In genomic region chr19:46073268-46073922, GRCh38 we compare ENCODE assay signal across 27 cellular contexts. TPM values are rescaled to one million over a fixed set of nuclear protein-coding genes. Genes with fewer than 3 reads are reported as not detected.
A peak's percentile ranks its signal among the peaks of the same experiment; 100 is the strongest.
DNase-seq lines count a peak whose midpoint lies in the region; ATAC-seq and TF ChIP-seq lines count a peak whose summit lies in the region.
"Had no signal": no experiment of that assay in that cellular context is flagged by ENCODE, and none has a peak within 500 bp of the region (broad histone marks: within the 10 kb centered on the region; RNA-seq: fewer than 3 reads in every experiment).

No MANE protein-coding gene starts in this region.

- no peak overlapping the region for H3K4me3 ChIP-seq in ovary
- H3K4me3 ChIP-seq: K562, right atrium auricular region, transverse colon had no signal

- DNase-seq in Daoy (ENCODE audit: low read depth) (peak; percentile 21), LHCN-M2 (ENCODE audit: low read depth) (peak; percentile 12), SW480 (ENCODE audit: low spot score) (peak; percentile 48), iris pigment epithelial cell (ENCODE audit: low read depth) (peak; percentile 36), superior temporal gyrus (ENCODE audit: extremely low spot score) (no peak), ovary (no peak), NCI-H69 (lab: John Stamatoyannopoulos, UW) (no peak)
- DNase-seq: activated CD4-positive, alpha-beta T cell treated with anti-CD3 and anti-CD28 coated beads, Interleukin-2, amount 50 U/mL, for 48 hours; activated CD4-positive, CD25-positive, alpha-beta regulatory T cell; activated CD8-positive, alpha-beta memory T cell treated with anti-CD3 and anti-CD28 coated beads, Interleukin-2, amount 50 U/mL, for 48 hours; activated naive CD8-positive, alpha-beta T cell treated with anti-CD3 and anti-CD28 coated beads, Interleukin-2, amount 10 ng/mL, durations not matched to agents 7 days and 5 days; cortex of kidney; endodermal cell; H9; naive B cell; NCI-H187; NCI-H774; occipital lobe; stimulated activated CD4-positive, alpha-beta T cell treated with anti-CD3 and anti-CD28 coated beads, Interleukin-12 subunit alpha, Interleukin-12 subunit beta, amount 100 ng/mL, for 4 hours; stimulated activated CD4-positive, alpha-beta T cell treated with anti-CD3 and anti-CD28 coated beads, Interleukin-4, amount 100 ng/mL, for 4 hours; transverse colon had no signal

- H3K9me3 ChIP-seq in ovary = no peaks in the 10 kb centered on the region
- H3K9me3 ChIP-seq: transverse colon had no signal

- TF ChIP-seq EP300 in ovary (IDR thresholded peaks at IDR 0.05) = no peak

- H3K36me3 ChIP-seq in ovary = no peaks in the 10 kb centered on the region
- H3K36me3 ChIP-seq: right atrium auricular region, transverse colon had no signal

- H3K4me1 ChIP-seq in ovary (ENCODE audit: insufficient read depth) = peaks cover 3% of the 10 kb centered on the region

- ATAC-seq in GM21515 (IDR thresholded peaks at IDR 0.05; ENCODE audit: unreplicated experiment) = no peak
- ATAC-seq: K562 had no signal

- no peak for TF ChIP-seq CTCF in ovary (IDR thresholded peaks at IDR 0.05)

- intact Hi-C loops in ovary (cut with DNase I) = no loop called here

- peaks cover 3% of the 10 kb centered on the region for H3K27me3 ChIP-seq in ovary

- WGBS in ovary, 3 donors = 81 to 91% (median 86%) methylated on average over 3 of the region's 3 CpGs

- H3K27ac ChIP-seq in ovary = no peak overlapping the region
- H3K27ac ChIP-seq: C4-2B, right atrium auricular region, transverse colon had no signal

- TF ChIP-seq POLR2A in ovary (IDR thresholded peaks at IDR 0.05) = no peak

RNA-seq across cellular contexts. Expression of gene IGFL4, which starts 32.6 kb away (rescaled TPM):
- total RNA-seq in Daoy (2014; rRNA removed; shearing (Covaris generic)) = not detected in 2 replicates
- total RNA-seq in LHCN-M2 (2014; rRNA removed) (not detected in 2 replicates), ovary (not detected)
- not detected for polyA plus RNA-seq in LHCN-M2 (2012)
- not detected for polyA plus RNA-seq in ovary
- total RNA-seq: activated naive CD8-positive, alpha-beta T cell treated with anti-CD3 and anti-CD28 coated beads, Interleukin-2, amount 10 ng/mL, durations not matched to agents 7 days and 5 days; fibroblast of lung; K562; right atrium auricular region; transverse colon had no signal
- polyA plus RNA-seq: AG04450, fibroblast of lung, K562 had no signal

RNA-seq across cellular contexts. Expression of gene PGLYRP1, which starts 50.5 kb away (rescaled TPM):
- total RNA-seq in Daoy (2014; rRNA removed; shearing (Covaris generic)) = not detected in 2 replicates
- total RNA-seq in LHCN-M2 (2014; rRNA removed) (not detected in 2 replicates), ovary (not detected)
- polyA plus RNA-seq in LHCN-M2 (2012) = not detected
- polyA plus RNA-seq in ovary = not detected
- total RNA-seq: activated naive CD8-positive, alpha-beta T cell treated with anti-CD3 and anti-CD28 coated beads, Interleukin-2, amount 10 ng/mL, durations not matched to agents 7 days and 5 days; endodermal cell; fibroblast of lung; H9; K562; occipital lobe; right atrium auricular region; transverse colon had no signal
- polyA plus RNA-seq: AG04450, fibroblast of lung, K562 had no signal

RNA-seq across cellular contexts. Expression of gene IGFL3, which starts 51.1 kb away (rescaled TPM):
- not detected in 2 replicates for total RNA-seq in Daoy (2014; rRNA removed; shearing (Covaris generic))
- total RNA-seq in LHCN-M2 (2014; rRNA removed) (0.40 TPM in 1 of 2 replicates, not detected in the other), ovary (not detected)
- not detected for polyA plus RNA-seq in LHCN-M2 (2012)
- polyA plus RNA-seq in ovary = not detected
- total RNA-seq: activated naive CD8-positive, alpha-beta T cell treated with anti-CD3 and anti-CD28 coated beads, Interleukin-2, amount 10 ng/mL, durations not matched to agents 7 days and 5 days; fibroblast of lung; H9; K562; occipital lobe; right atrium auricular region; transverse colon had no signal
- polyA plus RNA-seq: AG04450, fibroblast of lung, K562 had no signal

Comparison
In these comparisons a context has a peak if more than half of its experiments do, and no peak if none do; other contexts are left out.
1. DNase-seq: peak in Daoy (single experiment), LHCN-M2 (single experiment), SW480 (single experiment) and iris pigment epithelial cell (single experiment); none in superior temporal gyrus (single experiment), ovary (0 of 5) and NCI-H69 (single experiment).